ENCODE assay signal across 21 cellular contexts in the genomic region with DNA sequence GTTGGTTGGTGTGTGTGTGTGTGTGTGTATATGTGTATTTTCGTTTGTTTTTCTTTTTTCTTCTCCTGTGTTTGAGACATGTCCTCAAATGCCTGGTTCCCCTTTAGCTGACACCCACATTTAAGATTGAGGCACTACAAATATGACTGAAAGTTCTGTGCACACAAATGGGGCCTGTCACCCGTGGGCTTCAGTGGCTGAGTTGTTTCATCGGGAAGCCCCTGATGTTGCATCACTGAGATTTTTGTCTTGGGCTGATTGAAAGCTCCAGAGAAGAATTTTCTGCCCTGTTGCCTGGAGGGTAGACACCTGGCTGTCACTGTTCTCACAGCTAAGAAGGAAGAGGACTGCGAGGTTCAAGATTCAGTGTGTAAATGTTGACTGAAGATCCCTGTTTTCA.
DNase-seq lines count a peak whose midpoint lies in the region; ATAC-seq and TF ChIP-seq lines count a peak whose summit lies in the region.
"Had no signal": no experiment of that assay in that cellular context is flagged by ENCODE, and none has a peak within 500 bp of the region (broad histone marks: within the 10 kb centered on the region; RNA-seq: fewer than 3 reads in every experiment).

No MANE protein-coding gene starts in this region.

- intact Hi-C loops in vagina (cut with DNase I), result no loop called here

- H3K36me3 ChIP-seq in DOHH2 (ENCODE audit: control insufficient read depth, low read length) (peaks cover 7% of the 10 kb centered on the region; the same call in 1 of the 2 replicates), vagina (no peaks in the 10 kb centered on the region)
- H3K36me3 ChIP-seq: neutrophil, tibial artery, WERI-Rb-1 had no signal

- H3K4me2 ChIP-seq in DOHH2 (ENCODE audit: low read length), result peak overlapping the region; percentile 88

- peaks cover 8% of the 10 kb centered on the region; the same call in 1 of the 2 replicates for H3K9me3 ChIP-seq in DOHH2 (ENCODE audit: control insufficient read depth, insufficient read depth, low read length)
- H3K9me3 ChIP-seq in vagina, result no peaks in the 10 kb centered on the region
- H3K9me3 ChIP-seq: neutrophil, tibial artery had no signal

- no peaks in the 10 kb centered on the region for H3K79me2 ChIP-seq in DOHH2 (ENCODE audit: control insufficient read depth, low read length)

- H3K4me3 ChIP-seq in DOHH2 (ENCODE audit: low read length), result peak overlapping the region; percentile 67
- H3K4me3 ChIP-seq in vagina, result no peak overlapping the region
- H3K4me3 ChIP-seq: tibial artery had no signal

- ATAC-seq in GM18870 (IDR thresholded peaks at IDR 0.05; ENCODE audit: unreplicated experiment), result peak; percentile 68
- ATAC-seq in HG02588 (IDR thresholded peaks at IDR 0.05; ENCODE audit: unreplicated experiment), result peak; percentile 71
- no peak for ATAC-seq in HG02610 (IDR thresholded peaks at IDR 0.05; ENCODE audit: unreplicated experiment)
- ATAC-seq: sciatic nerve had no signal

- H3K27ac ChIP-seq in DOHH2 (ENCODE audit: low read depth, low read length), result peak overlapping the region; percentile 85
- H3K27ac ChIP-seq in vagina, result no peak overlapping the region
- H3K27ac ChIP-seq: neutrophil, tibial artery, WERI-Rb-1 had no signal

- no peak for TF ChIP-seq CTCF in DOHH2 (IDR thresholded peaks at IDR 0.05; ENCODE audit: low read depth, low read length, poor library complexity, severe bottlenecking)
- no peak for TF ChIP-seq CTCF in vagina (IDR thresholded peaks at IDR 0.05)

- DNase-seq in MV-4-11 (lab: John Stamatoyannopoulos, UW) (peak; percentile 28), NCI-H1092 (lab: John Stamatoyannopoulos, UW) (no peak), vagina (ENCODE audit: extremely low spot score in 2 of 2) (no peak)
- no peak for DNase-seq in effector CD4-positive, alpha-beta T cell
- DNase-seq: ACHN, activated gamma-delta T cell treated with Interleukin-2 at 50 U/mL for 16 hours, GF-D8, H9, kidney, midbrain, NCI-H187, NCI-H526 treated with DMSO at 0.1 percent for 48 hours, SW 1271, tibial artery, WERI-Rb-1 had no signal

- H3K9me2 ChIP-seq in DOHH2 (replicated peaks; ENCODE audit: control insufficient read depth, low read length), result no peaks in the 10 kb centered on the region

- peaks cover 24% of the 10 kb centered on the region for H3F3A ChIP-seq in DOHH2 (ENCODE audit: control insufficient read depth, insufficient read depth)

- H3K27me3 ChIP-seq in DOHH2 (ENCODE audit: control insufficient read depth, low read length) (no peaks in the 10 kb centered on the region), vagina (no peaks in the 10 kb centered on the region)
- H3K27me3 ChIP-seq: neutrophil, tibial artery had no signal

- no peaks in the 10 kb centered on the region for H4K20me1 ChIP-seq in DOHH2 (ENCODE audit: control insufficient read depth, insufficient read depth, low read depth, low read length)

- peaks cover 59% of the 10 kb centered on the region for H3K4me1 ChIP-seq in DOHH2 (ENCODE audit: control insufficient read depth, low read length)
- peaks cover 15% of the 10 kb centered on the region for H3K4me1 ChIP-seq in vagina

- no peak for TF ChIP-seq POLR2A in vagina (IDR thresholded peaks at IDR 0.05)
